ENCODE assay signal across 8 cellular contexts in the genomic region with DNA sequence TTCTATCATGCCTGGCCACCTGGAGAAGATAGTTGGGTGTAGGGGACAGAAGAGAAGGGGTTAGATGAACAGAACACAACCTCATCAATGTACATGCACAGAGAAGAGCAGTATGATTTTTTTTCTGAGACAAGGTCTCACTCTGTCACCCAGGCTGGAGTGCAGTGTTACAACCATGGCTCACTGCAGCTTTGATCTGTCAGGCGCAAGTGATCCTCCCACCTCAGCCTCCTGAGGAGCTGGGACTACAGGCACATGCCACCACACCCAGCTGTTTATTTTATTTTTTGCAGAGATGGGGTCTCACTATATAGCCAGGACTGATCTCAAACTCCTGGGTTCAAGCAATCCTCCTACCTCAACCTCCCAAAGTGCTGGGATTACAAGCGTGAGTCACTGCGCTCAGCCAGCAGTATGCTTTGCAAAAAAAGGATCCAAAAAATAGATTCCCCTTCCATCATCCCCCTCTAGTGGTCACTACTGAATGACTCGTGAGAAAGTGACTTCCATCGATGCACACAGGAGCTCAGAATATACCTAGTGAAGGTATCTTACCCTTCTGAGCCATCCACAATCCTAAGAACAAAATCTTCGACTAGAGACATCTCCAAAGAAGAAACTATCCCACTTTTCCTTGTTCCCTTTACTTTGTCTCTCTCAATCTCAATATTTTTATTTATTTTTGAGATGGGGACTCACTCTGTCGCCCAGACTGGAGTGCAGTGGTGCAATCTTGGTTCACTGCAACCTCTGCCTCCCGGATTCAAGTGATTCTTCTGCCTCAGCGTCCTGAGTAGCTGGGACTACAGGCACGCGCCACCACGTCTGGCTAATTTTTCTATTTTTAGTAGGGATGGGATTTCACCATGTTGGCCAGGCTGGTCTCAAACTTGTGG. TPM values are rescaled to one million over a fixed set of nuclear protein-coding genes. Genes with fewer than 3 reads are reported as not detected.
DNase-seq lines count a peak whose midpoint lies in the region; ATAC-seq and TF ChIP-seq lines count a peak whose summit lies in the region.

No MANE protein-coding gene starts in this region.

- H3K27me3 ChIP-seq in OCI-LY1 (ENCODE audit: insufficient read depth, low read length): peaks cover 6% of the 10 kb centered on the region; the same call in 1 of the 2 replicates
- H3K27me3 ChIP-seq in gastrocnemius medialis: no peaks in the 10 kb centered on the region

- TF ChIP-seq POLR2A in gastrocnemius medialis (IDR thresholded peaks at IDR 0.05): no peak

- H3K4me1 ChIP-seq in OCI-LY1 (ENCODE audit: insufficient read depth, low read length, severe bottlenecking) (peaks cover 6% of the 10 kb centered on the region), gastrocnemius medialis (no peaks in the 10 kb centered on the region)

- peak; percentile 67 for ATAC-seq in HG03439 (IDR thresholded peaks at IDR 0.05; ENCODE audit: unreplicated experiment)
- peak; percentile 70 to 84 for ATAC-seq in left cardiac atrium
- peak; percentile 72 to 78 for ATAC-seq in gastrocnemius medialis
- ATAC-seq in GM21515 (IDR thresholded peaks at IDR 0.05; ENCODE audit: unreplicated experiment): no peak

- intact Hi-C loops in left cardiac atrium (cut with DNase I) (loop anchor here in 1 of 2 donors (10.0 kb wide), 1 partner anchor 213 kb away; no protein-coding TSS in a partner anchor), gastrocnemius medialis (cut with DNase I; ENCODE audit: low total_unique reads) (no loop called here)

- H3K4me2 ChIP-seq in OCI-LY1 (ENCODE audit: low read length): no peak overlapping the region

- no peak overlapping the region for H3K4me3 ChIP-seq in OCI-LY1 (ENCODE audit: low read depth, low read length, poor library complexity, severe bottlenecking)
- no peak overlapping the region for H3K4me3 ChIP-seq in gastrocnemius medialis

- no peaks in the 10 kb centered on the region for H3F3A ChIP-seq in OCI-LY1 (ENCODE audit: insufficient read depth, low read length)

- H3K79me2 ChIP-seq in OCI-LY1 (ENCODE audit: insufficient read depth, low read length): no peaks in the 10 kb centered on the region

- no peak overlapping the region for H2AFZ ChIP-seq in OCI-LY1 (ENCODE audit: low read length)

- H3K9me2 ChIP-seq in OCI-LY1 (ENCODE audit: low read depth, low read length): no peaks in the 10 kb centered on the region

- peak; percentile 76 for DNase-seq in SIG-M5 treated with dmso at 0.1 percent for 504 hours (lab: John Stamatoyannopoulos, UW; ENCODE audit: unreplicated experiment)
- no peak for DNase-seq in SIG-M5 (lab: John Stamatoyannopoulos, UW)
- DNase-seq in activated naive CD4-positive, alpha-beta T cell treated with anti-CD3 and anti-CD28 coated beads, Interleukin-2, amount 50 U/mL, for 16 hours: peak; percentile 30
- no peak for DNase-seq in left cardiac atrium
- DNase-seq in gastrocnemius medialis: no peak

- no peak overlapping the region for H3K27ac ChIP-seq in OCI-LY1 (ENCODE audit: low read depth, low read length, poor library complexity, severe bottlenecking)
- H3K27ac ChIP-seq in gastrocnemius medialis: no peak overlapping the region

- H3K36me3 ChIP-seq in OCI-LY1 (ENCODE audit: insufficient read depth, low read length) (no peaks in the 10 kb centered on the region), gastrocnemius medialis (no peaks in the 10 kb centered on the region)

- H3K9me3 ChIP-seq in OCI-LY1 (ENCODE audit: low read length) (no peaks in the 10 kb centered on the region), gastrocnemius medialis (no peaks in the 10 kb centered on the region)

- no peaks in the 10 kb centered on the region for H4K20me1 ChIP-seq in OCI-LY1 (ENCODE audit: insufficient read depth, low read length)

- H3K9ac ChIP-seq in OCI-LY1 (ENCODE audit: low read length): no peak overlapping the region

- TF ChIP-seq CTCF in OCI-LY1 (IDR thresholded peaks at IDR 0.05; ENCODE audit: low read length) (peak; percentile 80), gastrocnemius medialis (IDR thresholded peaks at IDR 0.05 in 4 of 5, conservative IDR thresholded peaks at IDR 0.05 in 1 of 5) (peak; percentile 20 to 43 (median 29))

- in situ Hi-C loops in gastrocnemius medialis (cut with MboI; ENCODE audit: low sequenced_read_pairs in 4 of 4): no loop called here

RNA-seq across cellular contexts. Expression of a gene that starts 21.0 kb away (rescaled TPM):
- total RNA-seq in left cardiac atrium (1 to 10 TPM; 3.6 to 4.9 TPM), gastrocnemius medialis (1 to 10 TPM; 1.6 to 8.5 (median 2.7) TPM)

RNA-seq across cellular contexts. Expression of a gene that starts 22.1 kb away (rescaled TPM):
- total RNA-seq in left cardiac atrium: 10 to 100 TPM; 20.9 to 23.9 TPM
- 10 to 100 TPM; 23.5 to 39.9 (median 28.6) TPM for total RNA-seq in gastrocnemius medialis

RNA-seq across cellular contexts. Expression of a gene that starts 28.8 kb away (rescaled TPM):
- 10 to 100 TPM; 15.5 to 19.8 TPM for total RNA-seq in left cardiac atrium
- total RNA-seq in gastrocnemius medialis: 10 to 100 TPM in 3 of 4 donors, 1 to 10 TPM in 1; 5.1 to 16.0 (median 13.0) TPM

RNA-seq across cellular contexts. Expression of a gene that starts 34.2 kb away (rescaled TPM):
- total RNA-seq in left cardiac atrium: 1 to 10 TPM; 3.7 to 6.5 TPM
- total RNA-seq in gastrocnemius medialis: 1 to 10 TPM in 3 of 4 donors, under 1 TPM in 1; 0.62 to 5.4 (median 2.0) TPM

RNA-seq across cellular contexts. Expression of a gene that starts 49.6 kb away (rescaled TPM):
- 10 to 100 TPM; 11.6 to 12.5 TPM for total RNA-seq in left cardiac atrium
- 10 to 100 TPM; 11.8 to 32.4 (median 20.8) TPM for total RNA-seq in gastrocnemius medialis

Comparison
In these comparisons a context has a peak if more than half of its experiments do, and no peak if none do; other contexts are left out.
1. DNase-seq: peak in SIG-M5 treated with dmso at 0.1 percent for 504 hours (single experiment) and activated naive CD4-positive, alpha-beta T cell treated with anti-CD3 and anti-CD28 coated beads, Interleukin-2, amount 50 U/mL, for 16 hours (single experiment); none in SIG-M5 (single experiment), left cardiac atrium (single experiment) and gastrocnemius medialis (0 of 2).